ENCODE assay signal across 14 cellular contexts in the genomic region with DNA sequence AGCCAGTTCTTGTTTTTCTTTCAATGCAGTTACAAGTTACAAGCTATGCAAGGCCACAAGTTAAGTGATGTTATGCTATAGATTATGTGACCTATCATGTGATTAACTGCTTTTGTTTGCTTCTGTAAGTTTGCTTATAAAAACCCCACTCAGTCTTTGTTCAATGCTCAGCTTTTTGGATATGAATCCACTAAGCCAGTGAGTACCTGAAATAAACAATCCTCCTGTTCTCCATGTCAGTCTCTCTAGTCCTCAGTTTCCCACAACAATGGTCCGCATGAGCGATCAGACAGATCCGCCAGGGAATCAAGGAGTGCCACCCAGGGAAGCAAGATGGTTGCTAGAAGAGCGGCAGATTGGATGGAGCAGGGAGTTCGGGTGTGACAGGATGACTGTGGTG. TPM values are rescaled to one million over a fixed set of nuclear protein-coding genes. Genes with fewer than 3 reads are reported as not detected.
A peak's percentile ranks its signal among the peaks of the same experiment; 100 is the strongest.
DNase-seq lines count a peak whose midpoint lies in the region; ATAC-seq, FAIRE-seq and TF ChIP-seq lines count a peak whose summit lies in the region.
"Had no signal": no experiment of that assay in that cellular context is flagged by ENCODE, and none has a peak within 500 bp of the region (broad histone marks: within the 10 kb centered on the region; RNA-seq: fewer than 3 reads in every experiment).

No MANE protein-coding gene starts in this region.

- H3K9me3 ChIP-seq in HEK293 (ENCODE audit: control insufficient read depth, insufficient read depth, low read depth, low read length) (no peaks in the 10 kb centered on the region), K562 (replicated peaks; ENCODE audit: control insufficient read depth, insufficient read depth, low read depth, low read length) (no peaks in the 10 kb centered on the region; the same call in 1 of the 2 replicates), osteoblast (ENCODE audit: low read depth, low read length) (no peaks in the 10 kb centered on the region)
- H3K9me3 ChIP-seq: A549, BE2C had no signal

- no peak for TF ChIP-seq POLR2A in K562 (conservative IDR thresholded peaks at IDR 0.05)

- no peak for TF ChIP-seq EP300 in K562 (IDR thresholded peaks at IDR 0.05; ENCODE audit: low read length)

- TF ChIP-seq RAD21 in K562 (CRISPR knock-in tag; conservative IDR thresholded peaks at IDR 0.05 in 1 of 2, IDR thresholded peaks at IDR 0.05 in 1 of 2) = no peak

- WGBS in K562 (ENCODE audit: insufficient coverage, low coverage, missing lambda C conversion rate) = 23% methylated on average over 4 of the region's 5 CpGs

- no peak for ATAC-seq in K562
- no peak for ATAC-seq in GM18517 (IDR thresholded peaks at IDR 0.05; ENCODE audit: unreplicated experiment)
- ATAC-seq: A549 had no signal

- CTCF ChIA-PET in HEK293 (lab: Yijun Ruan, JAX) = interaction anchor here (0.6 to 8.2 kb wide), 3 partner anchors 11 to 192 kb away, joined by 3 to 52 read pairs (median 3); no protein-coding TSS in a partner anchor
- CTCF ChIA-PET in K562 (lab: Yijun Ruan, JAX; ENCODE audit: low intra/inter-chr PET ratio) = no interaction called here

- H2AFZ ChIP-seq in K562 (ENCODE audit: low read depth, low read length) (no peak overlapping the region), osteoblast (ENCODE audit: low read length) (no peak overlapping the region)

- no peaks in the 10 kb centered on the region for H3K4me1 ChIP-seq in HEK293 (ENCODE audit: control insufficient read depth, insufficient read depth, low read length)
- H3K4me1 ChIP-seq in K562 (replicated peaks in 1 of 2; ENCODE audit: control insufficient read depth in 2 of 2, insufficient read depth in 2 of 2, low read length in 2 of 2) = peaks cover 3 to 6% of the 10 kb centered on the region in 2 experiments; a peak in 3 of 5 replicates
- H3K4me1 ChIP-seq in osteoblast (ENCODE audit: insufficient read depth, low read length) = no peaks in the 10 kb centered on the region
- H3K4me1 ChIP-seq: A549, BE2C had no signal

- H4K20me1 ChIP-seq in K562 (replicated peaks; ENCODE audit: control insufficient read depth, insufficient read depth, low read length) (no peaks in the 10 kb centered on the region), osteoblast (ENCODE audit: insufficient read depth, low read length) (no peaks in the 10 kb centered on the region)

- POLR2A ChIA-PET in HEK293 (lab: Yijun Ruan, JAX) (no interaction called here), K562 (lab: Yijun Ruan, JAX) (interaction anchor here (0.8 kb wide), 1 partner anchor 12 kb away, joined by 3 read pairs; no protein-coding TSS in a partner anchor)

- H3K36me3 ChIP-seq in HEK293 (ENCODE audit: control insufficient read depth in 2 of 2, insufficient read depth in 1 of 2, low read length in 2 of 2) = no peaks in the 10 kb centered on the region
- H3K36me3 ChIP-seq in K562 (ENCODE audit: control insufficient read depth, insufficient read depth, low read length) = no peaks in the 10 kb centered on the region
- H3K36me3 ChIP-seq in osteoblast (ENCODE audit: insufficient read depth, low read length) = no peaks in the 10 kb centered on the region
- H3K36me3 ChIP-seq: BE2C had no signal

- H3K27ac ChIP-seq in HEK293 (ENCODE audit: extremely low read depth, low read depth, low read length) (no peak overlapping the region), K562 (ENCODE audit: extremely low read depth, low read depth, low read length) (no peak overlapping the region), osteoblast (ENCODE audit: low read depth, low read length) (no peak overlapping the region)
- H3K27ac ChIP-seq: A549, C4-2B had no signal

- intact Hi-C loops in K562 (cut with micrococcal nuclease) = no loop called here

- H3K4me3 ChIP-seq in HEK293 (ENCODE audit: low read depth, low read length) (no peak overlapping the region), K562 (no peak overlapping the region), osteoblast (ENCODE audit: insufficient read depth, low read length) (no peak overlapping the region)
- H3K4me3 ChIP-seq: A549 had no signal

- H3K4me2 ChIP-seq in K562 (ENCODE audit: insufficient read depth, low read length) (no peak overlapping the region), osteoblast (ENCODE audit: insufficient read depth, low read length) (peak overlapping the region; percentile 27)
- H3K4me2 ChIP-seq: A549 had no signal

- H3K9me1 ChIP-seq in K562 (ENCODE audit: control insufficient read depth, insufficient read depth, low read length) = no peaks in the 10 kb centered on the region

- FAIRE-seq in D721Med (lab: Jason Lieb, UNC) (peak; percentile 81), K562 (lab: Jason Lieb, UNC) (no peak)
- FAIRE-seq: A549 had no signal

- H3K27me3 ChIP-seq in K562 (ENCODE audit: control insufficient read depth in 2 of 2, insufficient read depth in 2 of 2, low read length in 2 of 2) (no peaks in the 10 kb centered on the region; a peak in 1 of 5 replicates), osteoblast (ENCODE audit: insufficient read depth, low read length) (no peaks in the 10 kb centered on the region)
- H3K27me3 ChIP-seq: BE2C had no signal

- DNase-seq in D721Med (ENCODE audit: insufficient read length, low spot score) (no peak), K562 (ENCODE audit: extremely low read depth in 1 of 4, low spot score in 3 of 4) (no peak), osteoblast (ENCODE audit: insufficient read length, low spot score, missing footprints) (peak; percentile 41), KBM-7 (no peak)
- DNase-seq: BE2C; CD4-positive, alpha-beta memory T cell; COR-L47; DND-41; GF-D8; HCEC 1CT had no signal

- TF ChIP-seq CTCF in D721Med (IDR thresholded peaks at IDR 0.05; ENCODE audit: insufficient read depth, missing control alignments) (no peak), HEK293 (tag by site-specific recombination; IDR thresholded peaks at IDR 0.05) (no peak), K562 (IDR thresholded peaks at IDR 0.05 in 2 of 3, conservative IDR thresholded peaks at IDR 0.05 in 1 of 3; ENCODE audit: insufficient read depth in 2 of 3, low read depth in 1 of 3, low read length in 3 of 3) (no peak), osteoblast (IDR thresholded peaks at IDR 0.05; ENCODE audit: extremely low read depth, low read depth, low read length) (no peak)

- H3K79me2 ChIP-seq in K562 (ENCODE audit: control insufficient read depth, insufficient read depth, low read length) = no peaks in the 10 kb centered on the region
- no peaks in the 10 kb centered on the region for H3K79me2 ChIP-seq in osteoblast (ENCODE audit: insufficient read depth, low read length)

- no TSS peak for BruUV-seq in K562 (replicated peaks; lab: Mats Ljungman, UMichigan)

- H3K9ac ChIP-seq in K562 (ENCODE audit: insufficient read depth in 1 of 2, low read depth in 2 of 2, low read length in 2 of 2) = no peak overlapping the region

- in situ Hi-C loops in K562 (cut with MboI) (no loop called here), KBM-7 (cut with MboI; ENCODE audit: low pct_unique_long_range_greater_than_20kb, low sequenced_read_pairs) (no loop called here)

TF ChIP-seq in HEK293, 187 proteins besides CTCF, POLR2A, EP300 and RAD21 (continues in another document):
- TF ChIP-seq ZNF549 (tag by site-specific recombination; IDR thresholded peaks at IDR 0.05) = 0 out of 2 replicates have a peak, but pooled peaks have one; percentile 41
- peak; percentile 76; the same call in 1 of the 2 replicates for TF ChIP-seq ZNF626 (tag by site-specific recombination; IDR thresholded peaks at IDR 0.05)

TF ChIP-seq in K562, 482 proteins besides CTCF, POLR2A, EP300 and RAD21:
- TF ChIP-seq WHSC1 (IDR thresholded peaks at IDR 0.05; ENCODE audit: low read length) = no peak
- 0 out of 2 replicates have a peak, but pooled peaks have one; percentile 55 for TF ChIP-seq TRIM28 (IDR thresholded peaks at IDR 0.05)
- TF ChIP-seq SIN3B (IDR thresholded peaks at IDR 0.05; ENCODE audit: low read depth) = no peak
- TF ChIP-seq SRF (CRISPR knock-in tag; IDR thresholded peaks at IDR 0.05) = no peak

RNA-seq across cellular contexts. Expression of a gene that starts 30.7 kb away (rescaled TPM):
- total RNA-seq in K562 (2011; cell fraction: chromatin; rRNA removed; ENCODE audit: low replicate concordance) = 21.6 and 31.4 TPM in 2 replicates
- total RNA-seq in K562 (2011; cell fraction: nucleolus; rRNA removed) = 15.7 and 17.1 TPM in 2 replicates
- total RNA-seq in K562 (2011; cell fraction: nucleoplasm; rRNA removed) = 11.2 and 15.4 TPM in 2 replicates
- total RNA-seq in K562 (2014; rRNA removed) = 2.4 and 3.7 TPM in 2 replicates
- 4.7 and 6.1 TPM in 2 replicates for total RNA-seq in K562 (2014; rRNA removed; fragmentation: Illumina TruSeq; extraction: Trizol)
- 4.9 and 5.8 TPM in 2 replicates for total RNA-seq in K562 (2015; rRNA removed; fragmentation: Illumina TruSeq; extraction: Trizol)
- 8.4 and 8.7 TPM in 2 replicates for total RNA-seq in K562 (2021)
- polyA plus RNA-seq in K562 (2011; rRNA removed) = 3.4 and 3.7 TPM in 2 replicates
- 2.9 and 3.3 TPM in 2 replicates for polyA plus RNA-seq in K562 (2011; cell fraction: cytosol; rRNA removed)
- 10.4 and 12.4 TPM in 2 replicates for polyA plus RNA-seq in K562 (2011; cell fraction: nucleus; rRNA removed)
- 2.1 and 2.9 TPM in 2 replicates for polyA plus RNA-seq in K562 (2012)
- polyA plus RNA-seq in K562 (2014; fragmentation: Illumina TruSeq; extraction: Trizol) = 2.9 and 3.0 TPM in 2 replicates
- polyA plus RNA-seq in K562 (2014; fragmentation: Nextera tagmentation; extraction: Ambion mirVana) = under 1 TPM; 0.35 to 0.65 TPM
- 4.1 and 4.4 TPM in 2 replicates for polyA plus RNA-seq in K562 (2014; rRNA removed)
- polyA minus RNA-seq in K562 (2011; rRNA and poly(A)+ RNA removed) = 18.1 and 22.8 TPM in 2 replicates
- 8.0 and 10.1 TPM in 2 replicates for polyA minus RNA-seq in K562 (2011; cell fraction: cytosol; rRNA and poly(A)+ RNA removed)
- 19.8 and 25.1 TPM in 2 replicates for polyA minus RNA-seq in K562 (2011; cell fraction: nucleus; rRNA and poly(A)+ RNA removed)
- 11.6 and 14.7 TPM in 2 replicates for total RNA-seq in osteoblast
